Comparison of ENCODE assay signal across 1 cellular context in genomic region chr6:131807321-131807643, GRCh38.
TF ChIP-seq lines count a peak whose summit lies in the region.

No MANE protein-coding gene starts in this region.

TF ChIP-seq in HepG2, 621 proteins besides CTCF, POLR2A, EP300 and RAD21 (continued from another document):
- TF ChIP-seq E2F2 (CRISPR knock-in tag; IDR thresholded peaks at IDR 0.05; ENCODE audit: borderline replicate concordance) = no peak
- TF ChIP-seq ZSCAN30 (CRISPR knock-in tag; IDR thresholded peaks at IDR 0.05) = 0 out of 2 replicates have a peak, but pooled peaks have one; percentile 5
- TF ChIP-seq ZNF598 (CRISPR knock-in tag; IDR thresholded peaks at IDR 0.05; ENCODE audit: borderline replicate concordance) = 0 out of 2 replicates have a peak, but pooled peaks have one; percentile 30
- 0 out of 2 replicates have a peak, but pooled peaks have one; percentile 14 for TF ChIP-seq KLF13 (CRISPR knock-in tag; IDR thresholded peaks at IDR 0.05)
- TF ChIP-seq ZNF619 (CRISPR knock-in tag; IDR thresholded peaks at IDR 0.05) = 0 out of 2 replicates have a peak, but pooled peaks have one; percentile 69
- TF ChIP-seq ZNF770 (CRISPR knock-in tag; IDR thresholded peaks at IDR 0.05) = 0 out of 2 replicates have a peak, but pooled peaks have one; percentile 27
- TF ChIP-seq AGO1 (IDR thresholded peaks at IDR 0.05; ENCODE audit: low read depth, low read length, poor library complexity, severe bottlenecking) = peak; percentile 3
- TF ChIP-seq HNF1B (CRISPR knock-in tag; IDR thresholded peaks at IDR 0.05) = 0 out of 2 replicates have a peak, but pooled peaks have one; percentile 52
- TF ChIP-seq CHD4 (IDR thresholded peaks at IDR 0.05; ENCODE audit: borderline replicate concordance, low read length) = no peak
- 0 out of 2 replicates have a peak, but pooled peaks have one; percentile 51 for TF ChIP-seq MTERF4 (CRISPR knock-in tag; IDR thresholded peaks at IDR 0.05)
- peak; percentile 32; the same call in 1 of the 2 replicates for TF ChIP-seq ZBTB38 (CRISPR knock-in tag; IDR thresholded peaks at IDR 0.05)
- no peak for TF ChIP-seq BHLHE40 (IDR thresholded peaks at IDR 0.05; ENCODE audit: low read length)
- no peak for TF ChIP-seq SOX6 (IDR thresholded peaks at IDR 0.05)
- peak; percentile 57; the same call in 1 of the 2 replicates for TF ChIP-seq SOX6 (CRISPR knock-in tag; IDR thresholded peaks at IDR 0.05)
- TF ChIP-seq ISL2 (CRISPR knock-in tag; IDR thresholded peaks at IDR 0.05) = peak; percentile 28; the same call in 1 of the 2 replicates
- TF ChIP-seq ZSCAN9 (CRISPR knock-in tag; IDR thresholded peaks at IDR 0.05; ENCODE audit: borderline replicate concordance) = 0 out of 2 replicates have a peak, but pooled peaks have one; percentile 34
- TF ChIP-seq MBD4 (IDR thresholded peaks at IDR 0.05; ENCODE audit: borderline replicate concordance, low read length) = no peak
- 0 out of 2 replicates have a peak, but pooled peaks have one; percentile 26 for TF ChIP-seq MXD4 (CRISPR knock-in tag; IDR thresholded peaks at IDR 0.05)
- no peak for TF ChIP-seq HNF4G (IDR thresholded peaks at IDR 0.05; ENCODE audit: borderline replicate concordance, low read depth, low read length)
- TF ChIP-seq HNF4G (CRISPR knock-in tag; IDR thresholded peaks at IDR 0.05; ENCODE audit: borderline replicate concordance, low read depth) = 0 out of 2 replicates have a peak, but pooled peaks have one; percentile 11
- TF ChIP-seq MTF2 (CRISPR knock-in tag; IDR thresholded peaks at IDR 0.05; ENCODE audit: borderline replicate concordance) = peak; percentile 45; the same call in 1 of the 2 replicates
- 0 out of 2 replicates have a peak, but pooled peaks have one; percentile 18 for TF ChIP-seq HES4 (CRISPR knock-in tag; IDR thresholded peaks at IDR 0.05; ENCODE audit: borderline replicate concordance)
- TF ChIP-seq ZEB1 (IDR thresholded peaks at IDR 0.05; ENCODE audit: insufficient replicate concordance, low read depth) = peak; percentile 46
- no peak for TF ChIP-seq GFI1 (CRISPR knock-in tag; IDR thresholded peaks at IDR 0.05; ENCODE audit: borderline replicate concordance)
- 0 out of 2 replicates have a peak, but pooled peaks have one; percentile 28 for TF ChIP-seq MLX (CRISPR knock-in tag; IDR thresholded peaks at IDR 0.05)
- peak; percentile 51; the same call in 1 of the 2 replicates for TF ChIP-seq ZFP90 (CRISPR knock-in tag; IDR thresholded peaks at IDR 0.05; ENCODE audit: borderline replicate concordance)
- 0 out of 2 replicates have a peak, but pooled peaks have one; percentile 4 for TF ChIP-seq ZNF784 (CRISPR knock-in tag; IDR thresholded peaks at IDR 0.05; ENCODE audit: borderline replicate concordance)
- TF ChIP-seq NAIF1 (CRISPR knock-in tag; IDR thresholded peaks at IDR 0.05; ENCODE audit: borderline replicate concordance) = peak; percentile 1; the same call in 1 of the 2 replicates
